2 cellular contexts compared by ENCODE assay signal in genomic region chr12:56155256-56155845, GRCh38.
TF ChIP-seq lines count a peak whose summit lies in the region.

No MANE protein-coding gene starts in this region.

TF ChIP-seq in WTC11, 78 proteins besides CTCF, POLR2A, EP300 and RAD21:
- TF ChIP-seq PRDM15 (CRISPR knock-in tag; IDR thresholded peaks at IDR 0.05) (no peak), ATF6 (CRISPR knock-in tag; IDR thresholded peaks at IDR 0.05) (no peak), SOX15 (CRISPR knock-in tag; IDR thresholded peaks at IDR 0.05) (no peak), MXD4 (CRISPR knock-in tag; IDR thresholded peaks at IDR 0.05; ENCODE audit: borderline replicate concordance) (no peak), PRRX2 (CRISPR knock-in tag; IDR thresholded peaks at IDR 0.05) (no peak), SMAD3 (CRISPR knock-in tag; IDR thresholded peaks at IDR 0.05; ENCODE audit: borderline replicate concordance) (no peak)

TF ChIP-seq in HepG2, 621 proteins besides CTCF, POLR2A, EP300 and RAD21:
- TF ChIP-seq ESRRA (CRISPR knock-in tag; IDR thresholded peaks at IDR 0.05; ENCODE audit: low read depth) (0 out of 2 replicates have a peak, but pooled peaks have one; percentile 18), SSRP1 (CRISPR knock-in tag; IDR thresholded peaks at IDR 0.05) (peak; percentile 50; the same call in 1 of the 2 replicates), ZBTB33 (CRISPR knock-in tag; IDR thresholded peaks at IDR 0.05) (peak; percentile 30; the same call in 1 of the 2 replicates), RARA (CRISPR knock-in tag; IDR thresholded peaks at IDR 0.05) (peak; percentile 66), ZBTB38 (CRISPR knock-in tag; IDR thresholded peaks at IDR 0.05) (0 out of 2 replicates have a peak, but pooled peaks have one; percentile 23), HNF4A (CRISPR knock-in tag; IDR thresholded peaks at IDR 0.05) (peak; percentile 46; the same call in 1 of the 2 replicates), HNF4G (IDR thresholded peaks at IDR 0.05; ENCODE audit: borderline replicate concordance, low read depth, low read length) (0 out of 2 replicates have a peak, but pooled peaks have one; percentile 33), HNF4G (CRISPR knock-in tag; IDR thresholded peaks at IDR 0.05; ENCODE audit: borderline replicate concordance, low read depth) (no peak), SALL2 (CRISPR knock-in tag; IDR thresholded peaks at IDR 0.05) (no peak), PCBP1 (IDR thresholded peaks at IDR 0.05; ENCODE audit: borderline replicate concordance, low read depth, low read length) (no peak)
